7 cellular contexts compared by ENCODE assay signal in the genomic region with DNA sequence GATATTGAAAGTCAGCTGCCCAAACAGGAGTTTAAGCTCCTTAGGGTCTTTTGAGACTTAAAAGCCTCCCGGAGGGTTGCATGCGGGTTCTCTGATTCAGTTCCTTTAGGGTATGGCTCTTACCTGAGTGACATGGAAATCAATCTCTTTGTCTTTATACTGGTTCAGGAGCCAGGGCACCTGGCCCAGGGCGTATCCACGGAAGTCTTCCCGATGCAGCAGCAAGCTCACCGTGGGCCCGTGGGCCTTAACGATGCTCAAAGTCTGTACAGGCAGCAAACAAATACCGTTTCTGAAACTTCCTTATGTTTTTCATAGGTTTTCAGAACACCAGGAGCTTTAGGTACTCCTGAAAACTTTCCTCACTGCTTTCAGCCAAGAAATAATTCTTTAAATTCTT. TPM values are rescaled to one million over a fixed set of nuclear protein-coding genes. Genes with fewer than 3 reads are reported as not detected.
"Had no signal": no experiment of that assay in that cellular context is flagged by ENCODE, and none has a peak within 500 bp of the region (broad histone marks: within the 10 kb centered on the region; RNA-seq: fewer than 3 reads in every experiment).

No MANE protein-coding gene starts in this region.

- ATAC-seq: K562 had no signal

- H2AFZ ChIP-seq: GM23248 had no signal

- H3K27ac ChIP-seq: GM23248 had no signal

- H3K9ac ChIP-seq: GM23248 had no signal

- DNase-seq: GM23248, H9, HCEC 1CT, IMR-90 had no signal

- H3K4me3 ChIP-seq: GM23248, K562 had no signal

RNA-seq across cellular contexts. Expression of gene MROH2B, which starts 13.2 kb away (rescaled TPM):
- total RNA-seq: GM23248, H1, H9, HT-29, IMR-90, K562 had no signal
- polyA plus RNA-seq: GM23248, H1, IMR-90, K562 had no signal
